Comparison of ENCODE assay signal across 8 cellular contexts in the genomic region with DNA sequence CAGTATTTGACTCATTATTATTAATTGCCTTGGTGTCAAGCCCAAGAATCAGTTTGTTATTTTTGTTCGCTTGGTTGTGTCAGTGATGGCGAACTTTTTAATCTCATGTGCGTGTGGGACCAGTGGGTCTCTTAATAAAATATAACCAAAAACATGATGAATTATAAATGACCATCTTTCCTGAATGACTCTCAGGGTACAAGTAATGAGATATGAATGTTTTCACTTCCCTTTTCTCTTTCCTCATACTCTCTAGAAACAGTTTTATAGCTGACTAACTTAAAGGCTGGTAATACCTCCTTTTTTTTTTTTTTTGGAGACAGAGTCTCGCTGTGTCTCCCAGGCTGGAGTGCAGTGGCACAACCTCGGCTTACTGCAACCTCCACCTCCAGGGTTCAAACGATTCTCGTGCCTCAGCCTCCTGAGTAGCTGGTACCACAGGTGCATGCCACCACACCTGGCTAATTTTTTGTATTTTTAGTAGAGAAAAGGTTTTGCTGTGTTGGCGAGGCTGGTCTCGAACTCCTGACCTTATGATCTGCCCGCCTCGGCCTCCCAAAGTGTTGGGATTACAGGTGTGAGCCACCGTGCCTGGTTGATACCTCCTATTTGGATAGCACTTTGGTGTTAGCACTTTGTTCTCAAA. TPM values are rescaled to one million over a fixed set of nuclear protein-coding genes. Genes with fewer than 3 reads are reported as not detected.
DNase-seq lines count a peak whose midpoint lies in the region; ATAC-seq, FAIRE-seq and TF ChIP-seq lines count a peak whose summit lies in the region.
"Not testable (repeated sequence)": the region's sequence is repeated elsewhere in the genome, so short reads cannot be mapped to it uniquely, and the experiment has no call there.

No MANE protein-coding gene starts in this region.

- BruUV-seq in GM12878 (replicated peaks; lab: Mats Ljungman, UMichigan), result not testable (repeated sequence)

- peaks cover 12% of the 10 kb centered on the region for H3K4me1 ChIP-seq in OCI-LY3 (ENCODE audit: low read length)
- not testable (repeated sequence) for H3K4me1 ChIP-seq in GM12878 (ENCODE audit: control insufficient read depth, insufficient read depth, low read length); osteoblast (ENCODE audit: insufficient read depth, low read length)

- intact Hi-C loops in GM12878 (cut with micrococcal nuclease; ENCODE audit: unreplicated experiment), result not testable (repeated sequence)

- FAIRE-seq in GM12878 (lab: Jason Lieb, UNC), result not testable (repeated sequence)

- not testable (repeated sequence) for TF ChIP-seq POLR2A in GM12878 (IDR thresholded peaks at IDR 0.05; ENCODE audit: low read depth, low read length)

- SMC1A ChIA-PET in GM12878 (lab: Charles Lee; ENCODE audit: uncharacterized antibody, unreplicated experiment), result interaction anchor here (0.7 to 2.5 kb wide), 7 partner anchors 8 to 390 kb away, joined by 3 to 18 read pairs (median 4); no protein-coding TSS in a partner anchor

- not testable (repeated sequence) for H3K9ac ChIP-seq in OCI-LY3 (ENCODE audit: low read length); GM12878 (ENCODE audit: control insufficient read depth, insufficient read depth, low read length)

- peaks cover 52% of the 10 kb centered on the region for H3K36me3 ChIP-seq in OCI-LY3 (replicated peaks; ENCODE audit: low read depth, low read length)
- H3K36me3 ChIP-seq in GM12878 (ENCODE audit: control insufficient read depth in 2 of 2, insufficient read depth in 2 of 2, low read length in 1 of 2), result peaks cover 5 to 21% of the 10 kb centered on the region in 2 experiments
- H3K36me3 ChIP-seq in osteoblast (ENCODE audit: insufficient read depth, low read length), result peaks cover 44% of the 10 kb centered on the region

- in situ Hi-C loops in GM13977 (cut with MboI; ENCODE audit: low pct_unique_long_range_greater_than_20kb, low sequenced_read_pairs, unreplicated experiment); GM12878 (cut with MboI): not testable (repeated sequence)

- peak; percentile 85 for ATAC-seq in GM12878

- not testable (repeated sequence) for H2AFZ ChIP-seq in OCI-LY3 (ENCODE audit: low read depth, low read length); GM12878 (ENCODE audit: control insufficient read depth, low read depth, low read length); osteoblast (ENCODE audit: low read length)

- not testable (repeated sequence) for TF ChIP-seq RAD21 in GM12878 (IDR thresholded peaks at IDR 0.05; ENCODE audit: insufficient read depth, low read depth, low read length)

- peak overlapping the region; percentile 44 for H3K4me2 ChIP-seq in OCI-LY3 (ENCODE audit: low read length)
- H3K4me2 ChIP-seq in GM12878 (ENCODE audit: control insufficient read depth, insufficient read depth); osteoblast (ENCODE audit: insufficient read depth, low read length): not testable (repeated sequence)

- H3K27me3 ChIP-seq in AG04450 (ENCODE audit: control insufficient read depth, insufficient read depth, low read length); OCI-LY3 (ENCODE audit: low read depth, low read length); GM12878 (replicated peaks in 1 of 2; ENCODE audit: control insufficient read depth in 2 of 2, insufficient read depth in 2 of 2, low read length in 1 of 2); osteoblast (ENCODE audit: insufficient read depth, low read length): not testable (repeated sequence)

- CTCF ChIA-PET in AG04450 (lab: Charles Lee), result not testable (repeated sequence)
- CTCF ChIA-PET in GM12878 (lab: Yijun Ruan, JAX), result interaction anchor here (0.7 to 1.5 kb wide), 4 partner anchors 11 to 68 kb away, joined by 3 to 4 read pairs (median 4); no protein-coding TSS in a partner anchor

- not testable (repeated sequence) for H3K79me2 ChIP-seq in OCI-LY3 (ENCODE audit: low read length); GM12878 (ENCODE audit: control insufficient read depth, insufficient read depth, low read length); osteoblast (ENCODE audit: insufficient read depth, low read length)

- RAD21 ChIA-PET in GM12878 (lab: Charles Lee; ENCODE audit: unreplicated experiment), result interaction anchor here (0.7 to 1.3 kb wide), 7 partner anchors 11 to 68 kb away, joined by 3 to 5 read pairs (median 4); no protein-coding TSS in a partner anchor

- not testable (repeated sequence) for TF ChIP-seq CTCF in AG04450 (IDR thresholded peaks at IDR 0.05; ENCODE audit: low read depth, low read length); GM13977 (IDR thresholded peaks at IDR 0.05; ENCODE audit: extremely low read depth, insufficient read depth, missing control alignments); OCI-LY3 (IDR thresholded peaks at IDR 0.05; ENCODE audit: low read depth, low read length); GM12878 (IDR thresholded peaks at IDR 0.05 in 2 of 3, conservative IDR thresholded peaks at IDR 0.05 in 1 of 3; ENCODE audit: control insufficient read depth in 2 of 3, extremely low read depth in 1 of 3, insufficient read depth in 1 of 3, low read depth in 3 of 3, low read length in 3 of 3); osteoblast (IDR thresholded peaks at IDR 0.05; ENCODE audit: extremely low read depth, low read depth, low read length)

- not testable (repeated sequence) for H3K4me3 ChIP-seq in AG04450 (ENCODE audit: low read depth, low read length); OCI-LY3 (ENCODE audit: low read length); GM12878; osteoblast (ENCODE audit: insufficient read depth, low read length)

- TF ChIP-seq EP300 in GM12878 (IDR thresholded peaks at IDR 0.05; ENCODE audit: borderline replicate concordance in 1 of 2, control insufficient read depth in 1 of 2, low read depth in 2 of 2, low read length in 2 of 2), result peak; percentile 61 to 71; a peak in 2 of 4 replicates

- peak; percentile 33 for DNase-seq in AG04450 (ENCODE audit: low read depth, low spot score)
- DNase-seq in ELR (ENCODE audit: low read depth), result peak; percentile 34
- DNase-seq in GM13977 (ENCODE audit: low spot score), result peak; percentile 46
- peak; percentile 61 for DNase-seq in HCEC 1CT
- DNase-seq in NAMALWA (ENCODE audit: low spot score), result peak; percentile 20
- DNase-seq in GM12878 (ENCODE audit: low read depth, low spot score), result not testable (repeated sequence)
- peak; percentile 86 for DNase-seq in osteoblast (ENCODE audit: insufficient read length, low spot score, missing footprints)

- peaks cover 20% of the 10 kb centered on the region for H4K20me1 ChIP-seq in OCI-LY3 (ENCODE audit: insufficient read depth, low read length)
- not testable (repeated sequence) for H4K20me1 ChIP-seq in GM12878 (ENCODE audit: control insufficient read depth, insufficient read depth); osteoblast (ENCODE audit: insufficient read depth, low read length)

- H3K27ac ChIP-seq in AG04450 (ENCODE audit: low read depth, low read length), result peak overlapping the region; percentile 21
- H3K27ac ChIP-seq in OCI-LY3 (ENCODE audit: low read length); GM12878 (ENCODE audit: control insufficient read depth, insufficient read depth): not testable (repeated sequence)
- peak overlapping the region; percentile 72 for H3K27ac ChIP-seq in osteoblast (ENCODE audit: low read depth, low read length)

- not testable (repeated sequence) for H3K9me3 ChIP-seq in AG04450 (ENCODE audit: control insufficient read depth, insufficient read depth, low read length); OCI-LY3 (ENCODE audit: insufficient read depth, low read length); GM12878 (replicated peaks; ENCODE audit: control insufficient read depth, insufficient read depth, low read length); osteoblast (ENCODE audit: low read depth, low read length)

- WGBS in GM12878 (ENCODE audit: insufficient coverage, insufficient replicate concordance, low lambda C conversion rate, missing lambda C conversion rate), result 36% methylated on average over 12 of the region's 12 CpGs

- POLR2A ChIA-PET in AG04450 (lab: Yijun Ruan, JAX), result interaction anchor here (0.7 to 1.2 kb wide), 4 partner anchors 11 to 47 kb away, joined by 4 to 6 read pairs (median 5); no protein-coding TSS in a partner anchor
- POLR2A ChIA-PET in GM12878 (lab: Charles Lee), result interaction anchor here (0.6 to 1.6 kb wide), 12 partner anchors 8 to 1758 kb away, joined by 3 to 11 read pairs (median 4); a partner anchor contains a TSS

RNA-seq across cellular contexts. Expression of a gene that starts 34.8 kb away (rescaled TPM):
- polyA plus RNA-seq in AG04450 (2011; rRNA removed), result 18.1 and 21.4 TPM in 2 replicates
- polyA minus RNA-seq in AG04450 (2011; rRNA and poly(A)+ RNA removed), result 32.6 and 32.8 TPM in 2 replicates
- 64.4 and 97.0 TPM in 2 replicates for total RNA-seq in GM12878 (2013; cell fraction: nucleolus; rRNA removed)
- total RNA-seq in GM12878 (2014; rRNA removed), result 19.6 and 25.1 TPM in 2 replicates
- total RNA-seq in GM12878 (2014; rRNA removed; fragmentation: Illumina TruSeq; extraction: Trizol), result 27.5 and 34.3 TPM in 2 replicates
- total RNA-seq in GM12878 (2021), result 34.6 and 35.2 TPM in 2 replicates
- 12.1 TPM for polyA plus RNA-seq in GM12878 (2011; ENCODE audit: low read depth)
- 33.7 and 37.3 TPM in 2 replicates for polyA plus RNA-seq in GM12878 (2011; rRNA removed)
- polyA plus RNA-seq in GM12878 (2011; cell fraction: cytosol; rRNA removed), result 17.0 and 22.3 TPM in 2 replicates
- 41.3 and 51.0 TPM in 2 replicates for polyA plus RNA-seq in GM12878 (2011; cell fraction: nucleus; rRNA removed)
- 15.9 and 21.8 TPM in 2 replicates for polyA plus RNA-seq in GM12878 (2012)
- 41.3 and 58.2 TPM in 2 replicates for polyA plus RNA-seq in GM12878 (2014; fragmentation: Illumina TruSeq; extraction: Trizol)
- polyA plus RNA-seq in GM12878 (2014; fragmentation: Nextera tagmentation; extraction: Ambion mirVana), result 10 to 100 TPM; 39.9 to 43.8 TPM
- polyA plus RNA-seq in GM12878 (2014; rRNA removed), result 25.4 and 29.8 TPM in 2 replicates
- 10 to 100 TPM; 31.6 to 33.8 TPM for polyA plus RNA-seq in GM12878 (2016; fragmentation: Nextera tagmentation; extraction: Ambion mirVana)
- 63.5 and 66.3 TPM in 2 replicates for polyA minus RNA-seq in GM12878 (2011; rRNA and poly(A)+ RNA removed)
- polyA minus RNA-seq in GM12878 (2011; cell fraction: cytosol; rRNA and poly(A)+ RNA removed), result 12.2 and 14.6 TPM in 2 replicates
- 32.2 and 52.2 TPM in 2 replicates for polyA minus RNA-seq in GM12878 (2011; cell fraction: nucleus; rRNA and poly(A)+ RNA removed)
- 18.6 and 21.4 TPM in 2 replicates for total RNA-seq in osteoblast

RNA-seq across cellular contexts. Expression of a gene that starts 34.9 kb away (rescaled TPM):
- polyA plus RNA-seq in AG04450 (2011; rRNA removed) (53.6 and 57.9 TPM in 2 replicates), GM12878 (2011; rRNA removed) (45.4 and 46.5 TPM in 2 replicates), GM12878 (2014; fragmentation: Illumina TruSeq; extraction: Trizol) (33.6 and 38.6 TPM in 2 replicates), GM12878 (2014; fragmentation: Nextera tagmentation; extraction: Ambion mirVana) (10 to 100 TPM; 12.9 to 14.7 TPM), GM12878 (2014; rRNA removed) (30.5 and 33.2 TPM in 2 replicates), GM12878 (2016; fragmentation: Nextera tagmentation; extraction: Ambion mirVana) (10 to 100 TPM; 27.7 to 30.4 TPM)
- polyA minus RNA-seq in AG04450 (2011; rRNA and poly(A)+ RNA removed), result 161 and 163 TPM in 2 replicates
- total RNA-seq in GM12878 (2013; cell fraction: nucleolus; rRNA removed), result 134 and 142 TPM in 2 replicates
- total RNA-seq in GM12878 (2014; rRNA removed) (33.0 and 33.5 TPM in 2 replicates), GM12878 (2014; rRNA removed; fragmentation: Illumina TruSeq; extraction: Trizol) (40.7 and 50.7 TPM in 2 replicates), GM12878 (2021) (66.4 and 74.2 TPM in 2 replicates), osteoblast (78.9 and 86.6 TPM in 2 replicates)
- polyA plus RNA-seq in GM12878 (2011; ENCODE audit: low read depth), result 13.3 TPM
- polyA plus RNA-seq in GM12878 (2011; cell fraction: cytosol; rRNA removed), result 31.7 and 32.0 TPM in 2 replicates
- polyA plus RNA-seq in GM12878 (2011; cell fraction: nucleus; rRNA removed), result 47.0 and 52.9 TPM in 2 replicates
- 15.0 and 18.2 TPM in 2 replicates for polyA plus RNA-seq in GM12878 (2012)
- 80.5 and 123 TPM in 2 replicates for polyA minus RNA-seq in GM12878 (2011; rRNA and poly(A)+ RNA removed)
- polyA minus RNA-seq in GM12878 (2011; cell fraction: cytosol; rRNA and poly(A)+ RNA removed), result 39.0 and 53.5 TPM in 2 replicates
- 92.7 and 130 TPM in 2 replicates for polyA minus RNA-seq in GM12878 (2011; cell fraction: nucleus; rRNA and poly(A)+ RNA removed)

RNA-seq across cellular contexts. Expression of a gene that starts 48.2 kb away (rescaled TPM):
- polyA plus RNA-seq in AG04450 (2011; rRNA removed) (76.7 and 96.7 TPM in 2 replicates), GM12878 (2011; rRNA removed) (21.5 and 24.7 TPM in 2 replicates), GM12878 (2014; fragmentation: Illumina TruSeq; extraction: Trizol) (18.0 and 24.1 TPM in 2 replicates), GM12878 (2014; fragmentation: Nextera tagmentation; extraction: Ambion mirVana) (10 to 100 TPM; 21.1 to 36.5 TPM), GM12878 (2014; rRNA removed) (23.6 and 24.4 TPM in 2 replicates), GM12878 (2016; fragmentation: Nextera tagmentation; extraction: Ambion mirVana) (10 to 100 TPM; 29.2 to 30.4 TPM)
- polyA minus RNA-seq in AG04450 (2011; rRNA and poly(A)+ RNA removed), result 55.3 and 76.7 TPM in 2 replicates
- total RNA-seq in GM12878 (2013; cell fraction: nucleolus; rRNA removed), result 12.7 TPM in 2 replicates
- total RNA-seq in GM12878 (2014; rRNA removed) (25.2 and 26.6 TPM in 2 replicates), GM12878 (2014; rRNA removed; fragmentation: Illumina TruSeq; extraction: Trizol) (15.9 and 16.2 TPM in 2 replicates), GM12878 (2021) (14.5 and 15.6 TPM in 2 replicates), osteoblast (79.3 and 97.7 TPM in 2 replicates)
- polyA plus RNA-seq in GM12878 (2011; ENCODE audit: low read depth), result 5.4 TPM
- 29.7 and 35.2 TPM in 2 replicates for polyA plus RNA-seq in GM12878 (2011; cell fraction: cytosol; rRNA removed)
- 12.1 and 12.9 TPM in 2 replicates for polyA plus RNA-seq in GM12878 (2011; cell fraction: nucleus; rRNA removed)
- 6.3 and 7.7 TPM in 2 replicates for polyA plus RNA-seq in GM12878 (2012)
- polyA minus RNA-seq in GM12878 (2011; rRNA and poly(A)+ RNA removed), result 15.4 and 21.3 TPM in 2 replicates
- polyA minus RNA-seq in GM12878 (2011; cell fraction: cytosol; rRNA and poly(A)+ RNA removed), result 6.4 and 6.8 TPM in 2 replicates
- 3.0 and 4.3 TPM in 2 replicates for polyA minus RNA-seq in GM12878 (2011; cell fraction: nucleus; rRNA and poly(A)+ RNA removed)
